In the genomic region with DNA sequence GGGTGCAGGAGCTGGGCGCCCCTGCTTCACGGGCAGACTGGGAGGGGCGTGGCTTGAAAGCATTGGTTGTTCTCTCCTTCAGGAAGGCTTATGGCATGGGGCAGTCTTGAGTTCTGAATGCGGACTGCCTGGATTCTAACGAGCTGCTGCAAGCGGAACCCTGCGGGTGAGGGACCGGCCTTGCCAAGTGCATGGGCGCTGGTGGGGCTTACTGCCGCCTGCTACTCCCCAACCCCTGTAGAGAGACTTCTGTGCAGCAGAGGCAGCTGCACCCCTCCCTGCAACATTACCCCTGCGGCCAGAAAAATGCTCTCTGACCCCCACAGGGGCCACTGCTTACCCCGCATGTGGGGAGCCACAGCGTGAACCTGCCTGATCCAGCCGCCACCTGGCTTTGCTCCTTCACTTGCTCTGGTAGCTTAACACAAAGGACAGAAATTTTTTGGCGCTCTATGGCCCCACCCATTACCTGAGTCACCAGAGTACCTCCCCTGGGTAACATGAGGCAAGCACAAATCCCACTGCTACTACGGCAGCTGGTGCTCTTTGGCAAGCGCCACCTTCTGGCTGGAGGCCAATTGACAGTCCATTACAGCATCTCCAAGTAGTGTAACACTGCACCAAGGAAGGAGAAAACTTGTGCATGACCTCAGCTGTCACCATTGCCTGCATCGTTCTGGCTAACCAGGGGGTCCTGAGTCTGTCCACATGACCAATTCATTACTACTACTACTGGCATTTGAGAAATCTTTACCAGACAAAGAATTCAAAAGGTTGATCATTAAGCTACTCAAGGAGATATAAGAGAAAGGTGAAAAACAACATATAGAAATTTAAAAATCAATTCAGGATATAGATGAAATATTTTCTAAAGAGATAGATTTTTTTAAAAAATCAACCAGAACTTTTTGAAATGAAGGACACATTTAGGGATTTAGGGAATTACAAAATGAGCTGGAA, we compare ENCODE assay signal across 1 cellular context.
TF ChIP-seq lines count a peak whose summit lies in the region.

No MANE protein-coding gene starts in this region.

TF ChIP-seq in GM12878, 131 proteins besides CTCF, POLR2A, EP300 and RAD21 (continued from another document and continues in another):
- TF ChIP-seq, protein P1, sequence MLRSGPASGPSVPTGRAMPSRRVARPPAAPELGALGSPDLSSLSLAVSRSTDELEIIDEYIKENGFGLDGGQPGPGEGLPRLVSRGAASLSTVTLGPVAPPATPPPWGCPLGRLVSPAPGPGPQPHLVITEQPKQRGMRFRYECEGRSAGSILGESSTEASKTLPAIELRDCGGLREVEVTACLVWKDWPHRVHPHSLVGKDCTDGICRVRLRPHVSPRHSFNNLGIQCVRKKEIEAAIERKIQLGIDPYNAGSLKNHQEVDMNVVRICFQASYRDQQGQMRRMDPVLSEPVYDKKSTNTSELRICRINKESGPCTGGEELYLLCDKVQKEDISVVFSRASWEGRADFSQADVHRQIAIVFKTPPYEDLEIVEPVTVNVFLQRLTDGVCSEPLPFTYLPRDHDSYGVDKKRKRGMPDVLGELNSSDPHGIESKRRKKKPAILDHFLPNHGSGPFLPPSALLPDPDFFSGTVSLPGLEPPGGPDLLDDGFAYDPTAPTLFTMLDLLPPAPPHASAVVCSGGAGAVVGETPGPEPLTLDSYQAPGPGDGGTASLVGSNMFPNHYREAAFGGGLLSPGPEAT (IDR thresholded peaks at IDR 0.05; ENCODE audit: low read depth) = no peak
- TF ChIP-seq, protein P2, sequence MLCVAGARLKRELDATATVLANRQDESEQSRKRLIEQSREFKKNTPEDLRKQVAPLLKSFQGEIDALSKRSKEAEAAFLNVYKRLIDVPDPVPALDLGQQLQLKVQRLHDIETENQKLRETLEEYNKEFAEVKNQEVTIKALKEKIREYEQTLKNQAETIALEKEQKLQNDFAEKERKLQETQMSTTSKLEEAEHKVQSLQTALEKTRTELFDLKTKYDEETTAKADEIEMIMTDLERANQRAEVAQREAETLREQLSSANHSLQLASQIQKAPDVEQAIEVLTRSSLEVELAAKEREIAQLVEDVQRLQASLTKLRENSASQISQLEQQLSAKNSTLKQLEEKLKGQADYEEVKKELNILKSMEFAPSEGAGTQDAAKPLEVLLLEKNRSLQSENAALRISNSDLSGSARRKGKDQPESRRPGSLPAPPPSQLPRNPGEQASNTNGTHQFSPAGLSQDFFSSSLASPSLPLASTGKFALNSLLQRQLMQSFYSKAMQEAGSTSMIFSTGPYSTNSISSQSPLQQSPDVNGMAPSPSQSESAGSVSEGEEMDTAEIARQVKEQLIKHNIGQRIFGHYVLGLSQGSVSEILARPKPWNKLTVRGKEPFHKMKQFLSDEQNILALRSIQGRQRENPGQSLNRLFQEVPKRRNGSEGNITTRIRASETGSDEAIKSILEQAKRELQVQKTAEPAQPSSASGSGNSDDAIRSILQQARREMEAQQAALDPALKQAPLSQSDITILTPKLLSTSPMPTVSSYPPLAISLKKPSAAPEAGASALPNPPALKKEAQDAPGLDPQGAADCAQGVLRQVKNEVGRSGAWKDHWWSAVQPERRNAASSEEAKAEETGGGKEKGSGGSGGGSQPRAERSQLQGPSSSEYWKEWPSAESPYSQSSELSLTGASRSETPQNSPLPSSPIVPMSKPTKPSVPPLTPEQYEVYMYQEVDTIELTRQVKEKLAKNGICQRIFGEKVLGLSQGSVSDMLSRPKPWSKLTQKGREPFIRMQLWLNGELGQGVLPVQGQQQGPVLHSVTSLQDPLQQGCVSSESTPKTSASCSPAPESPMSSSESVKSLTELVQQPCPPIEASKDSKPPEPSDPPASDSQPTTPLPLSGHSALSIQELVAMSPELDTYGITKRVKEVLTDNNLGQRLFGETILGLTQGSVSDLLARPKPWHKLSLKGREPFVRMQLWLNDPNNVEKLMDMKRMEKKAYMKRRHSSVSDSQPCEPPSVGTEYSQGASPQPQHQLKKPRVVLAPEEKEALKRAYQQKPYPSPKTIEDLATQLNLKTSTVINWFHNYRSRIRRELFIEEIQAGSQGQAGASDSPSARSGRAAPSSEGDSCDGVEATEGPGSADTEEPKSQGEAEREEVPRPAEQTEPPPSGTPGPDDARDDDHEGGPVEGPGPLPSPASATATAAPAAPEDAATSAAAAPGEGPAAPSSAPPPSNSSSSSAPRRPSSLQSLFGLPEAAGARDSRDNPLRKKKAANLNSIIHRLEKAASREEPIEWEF (IDR thresholded peaks at IDR 0.05; ENCODE audit: insufficient replicate concordance, low read depth, low read length) = no peak
- TF ChIP-seq, protein P3, sequence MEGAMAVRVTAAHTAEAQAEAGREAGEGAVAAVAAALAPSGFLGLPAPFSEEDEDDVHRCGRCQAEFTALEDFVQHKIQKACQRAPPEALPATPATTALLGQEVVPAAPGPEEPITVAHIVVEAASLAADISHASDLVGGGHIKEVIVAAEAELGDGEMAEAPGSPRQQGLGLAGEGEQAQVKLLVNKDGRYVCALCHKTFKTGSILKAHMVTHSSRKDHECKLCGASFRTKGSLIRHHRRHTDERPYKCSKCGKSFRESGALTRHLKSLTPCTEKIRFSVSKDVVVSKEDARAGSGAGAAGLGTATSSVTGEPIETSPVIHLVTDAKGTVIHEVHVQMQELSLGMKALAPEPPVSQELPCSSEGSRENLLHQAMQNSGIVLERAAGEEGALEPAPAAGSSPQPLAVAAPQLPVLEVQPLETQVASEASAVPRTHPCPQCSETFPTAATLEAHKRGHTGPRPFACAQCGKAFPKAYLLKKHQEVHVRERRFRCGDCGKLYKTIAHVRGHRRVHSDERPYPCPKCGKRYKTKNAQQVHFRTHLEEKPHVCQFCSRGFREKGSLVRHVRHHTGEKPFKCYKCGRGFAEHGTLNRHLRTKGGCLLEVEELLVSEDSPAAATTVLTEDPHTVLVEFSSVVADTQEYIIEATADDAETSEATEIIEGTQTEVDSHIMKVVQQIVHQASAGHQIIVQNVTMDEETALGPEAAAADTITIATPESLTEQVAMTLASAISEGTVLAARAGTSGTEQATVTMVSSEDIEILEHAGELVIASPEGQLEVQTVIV (IDR thresholded peaks at IDR 0.05; ENCODE audit: borderline replicate concordance, partially characterized antibody) = no peak
- TF ChIP-seq SMC3 (IDR thresholded peaks at IDR 0.05; ENCODE audit: borderline replicate concordance, low read length) = peak; percentile 43; the same call in 1 of the 2 replicates
- TF ChIP-seq, protein P4, sequence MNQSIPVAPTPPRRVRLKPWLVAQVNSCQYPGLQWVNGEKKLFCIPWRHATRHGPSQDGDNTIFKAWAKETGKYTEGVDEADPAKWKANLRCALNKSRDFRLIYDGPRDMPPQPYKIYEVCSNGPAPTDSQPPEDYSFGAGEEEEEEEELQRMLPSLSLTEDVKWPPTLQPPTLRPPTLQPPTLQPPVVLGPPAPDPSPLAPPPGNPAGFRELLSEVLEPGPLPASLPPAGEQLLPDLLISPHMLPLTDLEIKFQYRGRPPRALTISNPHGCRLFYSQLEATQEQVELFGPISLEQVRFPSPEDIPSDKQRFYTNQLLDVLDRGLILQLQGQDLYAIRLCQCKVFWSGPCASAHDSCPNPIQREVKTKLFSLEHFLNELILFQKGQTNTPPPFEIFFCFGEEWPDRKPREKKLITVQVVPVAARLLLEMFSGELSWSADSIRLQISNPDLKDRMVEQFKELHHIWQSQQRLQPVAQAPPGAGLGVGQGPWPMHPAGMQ (IDR thresholded peaks at IDR 0.05; ENCODE audit: borderline replicate concordance) = no peak
- TF ChIP-seq JUNB (IDR thresholded peaks at IDR 0.05) = no peak
- TF ChIP-seq, protein P5, sequence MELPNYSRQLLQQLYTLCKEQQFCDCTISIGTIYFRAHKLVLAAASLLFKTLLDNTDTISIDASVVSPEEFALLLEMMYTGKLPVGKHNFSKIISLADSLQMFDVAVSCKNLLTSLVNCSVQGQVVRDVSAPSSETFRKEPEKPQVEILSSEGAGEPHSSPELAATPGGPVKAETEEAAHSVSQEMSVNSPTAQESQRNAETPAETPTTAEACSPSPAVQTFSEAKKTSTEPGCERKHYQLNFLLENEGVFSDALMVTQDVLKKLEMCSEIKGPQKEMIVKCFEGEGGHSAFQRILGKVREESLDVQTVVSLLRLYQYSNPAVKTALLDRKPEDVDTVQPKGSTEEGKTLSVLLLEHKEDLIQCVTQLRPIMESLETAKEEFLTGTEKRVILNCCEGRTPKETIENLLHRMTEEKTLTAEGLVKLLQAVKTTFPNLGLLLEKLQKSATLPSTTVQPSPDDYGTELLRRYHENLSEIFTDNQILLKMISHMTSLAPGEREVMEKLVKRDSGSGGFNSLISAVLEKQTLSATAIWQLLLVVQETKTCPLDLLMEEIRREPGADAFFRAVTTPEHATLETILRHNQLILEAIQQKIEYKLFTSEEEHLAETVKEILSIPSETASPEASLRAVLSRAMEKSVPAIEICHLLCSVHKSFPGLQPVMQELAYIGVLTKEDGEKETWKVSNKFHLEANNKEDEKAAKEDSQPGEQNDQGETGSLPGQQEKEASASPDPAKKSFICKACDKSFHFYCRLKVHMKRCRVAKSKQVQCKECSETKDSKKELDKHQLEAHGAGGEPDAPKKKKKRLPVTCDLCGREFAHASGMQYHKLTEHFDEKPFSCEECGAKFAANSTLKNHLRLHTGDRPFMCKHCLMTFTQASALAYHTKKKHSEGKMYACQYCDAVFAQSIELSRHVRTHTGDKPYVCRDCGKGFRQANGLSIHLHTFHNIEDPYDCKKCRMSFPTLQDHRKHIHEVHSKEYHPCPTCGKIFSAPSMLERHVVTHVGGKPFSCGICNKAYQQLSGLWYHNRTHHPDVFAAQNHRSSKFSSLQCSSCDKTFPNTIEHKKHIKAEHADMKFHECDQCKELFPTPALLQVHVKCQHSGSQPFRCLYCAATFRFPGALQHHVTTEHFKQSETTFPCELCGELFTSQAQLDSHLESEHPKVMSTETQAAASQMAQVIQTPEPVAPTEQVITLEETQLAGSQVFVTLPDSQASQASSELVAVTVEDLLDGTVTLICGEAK (IDR thresholded peaks at IDR 0.05; ENCODE audit: borderline replicate concordance) = no peak
- no peak for TF ChIP-seq KLF5 (IDR thresholded peaks at IDR 0.05; ENCODE audit: partially characterized antibody)
- TF ChIP-seq, protein P6, sequence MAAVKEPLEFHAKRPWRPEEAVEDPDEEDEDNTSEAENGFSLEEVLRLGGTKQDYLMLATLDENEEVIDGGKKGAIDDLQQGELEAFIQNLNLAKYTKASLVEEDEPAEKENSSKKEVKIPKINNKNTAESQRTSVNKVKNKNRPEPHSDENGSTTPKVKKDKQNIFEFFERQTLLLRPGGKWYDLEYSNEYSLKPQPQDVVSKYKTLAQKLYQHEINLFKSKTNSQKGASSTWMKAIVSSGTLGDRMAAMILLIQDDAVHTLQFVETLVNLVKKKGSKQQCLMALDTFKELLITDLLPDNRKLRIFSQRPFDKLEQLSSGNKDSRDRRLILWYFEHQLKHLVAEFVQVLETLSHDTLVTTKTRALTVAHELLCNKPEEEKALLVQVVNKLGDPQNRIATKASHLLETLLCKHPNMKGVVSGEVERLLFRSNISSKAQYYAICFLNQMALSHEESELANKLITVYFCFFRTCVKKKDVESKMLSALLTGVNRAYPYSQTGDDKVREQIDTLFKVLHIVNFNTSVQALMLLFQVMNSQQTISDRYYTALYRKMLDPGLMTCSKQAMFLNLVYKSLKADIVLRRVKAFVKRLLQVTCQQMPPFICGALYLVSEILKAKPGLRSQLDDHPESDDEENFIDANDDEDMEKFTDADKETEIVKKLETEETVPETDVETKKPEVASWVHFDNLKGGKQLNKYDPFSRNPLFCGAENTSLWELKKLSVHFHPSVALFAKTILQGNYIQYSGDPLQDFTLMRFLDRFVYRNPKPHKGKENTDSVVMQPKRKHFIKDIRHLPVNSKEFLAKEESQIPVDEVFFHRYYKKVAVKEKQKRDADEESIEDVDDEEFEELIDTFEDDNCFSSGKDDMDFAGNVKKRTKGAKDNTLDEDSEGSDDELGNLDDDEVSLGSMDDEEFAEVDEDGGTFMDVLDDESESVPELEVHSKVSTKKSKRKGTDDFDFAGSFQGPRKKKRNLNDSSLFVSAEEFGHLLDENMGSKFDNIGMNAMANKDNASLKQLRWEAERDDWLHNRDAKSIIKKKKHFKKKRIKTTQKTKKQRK (IDR thresholded peaks at IDR 0.05; ENCODE audit: low read depth, low read length) = no peak
- TF ChIP-seq, protein P7, sequence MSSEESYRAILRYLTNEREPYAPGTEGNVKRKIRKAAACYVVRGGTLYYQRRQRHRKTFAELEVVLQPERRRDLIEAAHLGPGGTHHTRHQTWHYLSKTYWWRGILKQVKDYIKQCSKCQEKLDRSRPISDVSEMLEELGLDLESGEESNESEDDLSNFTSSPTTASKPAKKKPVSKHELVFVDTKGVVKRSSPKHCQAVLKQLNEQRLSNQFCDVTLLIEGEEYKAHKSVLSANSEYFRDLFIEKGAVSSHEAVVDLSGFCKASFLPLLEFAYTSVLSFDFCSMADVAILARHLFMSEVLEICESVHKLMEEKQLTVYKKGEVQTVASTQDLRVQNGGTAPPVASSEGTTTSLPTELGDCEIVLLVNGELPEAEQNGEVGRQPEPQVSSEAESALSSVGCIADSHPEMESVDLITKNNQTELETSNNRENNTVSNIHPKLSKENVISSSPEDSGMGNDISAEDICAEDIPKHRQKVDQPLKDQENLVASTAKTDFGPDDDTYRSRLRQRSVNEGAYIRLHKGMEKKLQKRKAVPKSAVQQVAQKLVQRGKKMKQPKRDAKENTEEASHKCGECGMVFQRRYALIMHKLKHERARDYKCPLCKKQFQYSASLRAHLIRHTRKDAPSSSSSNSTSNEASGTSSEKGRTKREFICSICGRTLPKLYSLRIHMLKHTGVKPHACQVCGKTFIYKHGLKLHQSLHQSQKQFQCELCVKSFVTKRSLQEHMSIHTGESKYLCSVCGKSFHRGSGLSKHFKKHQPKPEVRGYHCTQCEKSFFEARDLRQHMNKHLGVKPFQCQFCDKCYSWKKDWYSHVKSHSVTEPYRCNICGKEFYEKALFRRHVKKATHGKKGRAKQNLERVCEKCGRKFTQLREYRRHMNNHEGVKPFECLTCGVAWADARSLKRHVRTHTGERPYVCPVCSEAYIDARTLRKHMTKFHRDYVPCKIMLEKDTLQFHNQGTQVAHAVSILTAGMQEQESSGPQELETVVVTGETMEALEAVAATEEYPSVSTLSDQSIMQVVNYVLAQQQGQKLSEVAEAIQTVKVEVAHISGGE (CRISPR knock-in tag; IDR thresholded peaks at IDR 0.05) = no peak
- no peak for TF ChIP-seq MTA2 (IDR thresholded peaks at IDR 0.05; ENCODE audit: low read depth)
- TF ChIP-seq YY1 (IDR thresholded peaks at IDR 0.05; ENCODE audit: low read depth, low read length) = peak; percentile 81
- peak; percentile 49 for TF ChIP-seq MEF2B (IDR thresholded peaks at IDR 0.05; ENCODE audit: partially characterized antibody, poor library complexity, severe bottlenecking)
- no peak for TF ChIP-seq TARDBP (IDR thresholded peaks at IDR 0.05; ENCODE audit: borderline replicate concordance)
- TF ChIP-seq, protein P8, sequence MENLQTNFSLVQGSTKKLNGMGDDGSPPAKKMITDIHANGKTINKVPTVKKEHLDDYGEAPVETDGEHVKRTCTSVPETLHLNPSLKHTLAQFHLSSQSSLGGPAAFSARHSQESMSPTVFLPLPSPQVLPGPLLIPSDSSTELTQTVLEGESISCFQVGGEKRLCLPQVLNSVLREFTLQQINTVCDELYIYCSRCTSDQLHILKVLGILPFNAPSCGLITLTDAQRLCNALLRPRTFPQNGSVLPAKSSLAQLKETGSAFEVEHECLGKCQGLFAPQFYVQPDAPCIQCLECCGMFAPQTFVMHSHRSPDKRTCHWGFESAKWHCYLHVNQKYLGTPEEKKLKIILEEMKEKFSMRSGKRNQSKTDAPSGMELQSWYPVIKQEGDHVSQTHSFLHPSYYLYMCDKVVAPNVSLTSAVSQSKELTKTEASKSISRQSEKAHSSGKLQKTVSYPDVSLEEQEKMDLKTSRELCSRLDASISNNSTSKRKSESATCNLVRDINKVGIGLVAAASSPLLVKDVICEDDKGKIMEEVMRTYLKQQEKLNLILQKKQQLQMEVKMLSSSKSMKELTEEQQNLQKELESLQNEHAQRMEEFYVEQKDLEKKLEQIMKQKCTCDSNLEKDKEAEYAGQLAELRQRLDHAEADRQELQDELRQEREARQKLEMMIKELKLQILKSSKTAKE (IDR thresholded peaks at IDR 0.05; ENCODE audit: low read depth, poor library complexity, severe bottlenecking) = no peak
- no peak for TF ChIP-seq SIN3A (IDR thresholded peaks at IDR 0.05; ENCODE audit: low read depth, low read length)
- TF ChIP-seq BMI1 (IDR thresholded peaks at IDR 0.05; ENCODE audit: borderline replicate concordance) = no peak
